Comparison of ENCODE assay signal across 33 cellular contexts in genomic region chr10:21393941-21394340, GRCh38.
"Had no signal": no experiment of that assay in that cellular context is flagged by ENCODE, and none has a peak within 500 bp of the region (broad histone marks: within the 10 kb centered on the region; RNA-seq: fewer than 3 reads in every experiment).

No MANE protein-coding gene starts in this region.

- ATAC-seq: activated CD4-positive, CD25-positive, alpha-beta regulatory T cell treated with anti-CD3 and anti-CD28 coated beads, Interleukin-2, amount 50 U/mL, for 24 hours; activated CD8-positive, alpha-beta T cell treated with anti-CD3 and anti-CD28 coated beads for 36 hours; activated T-cell treated with anti-CD3 and anti-CD28 coated beads, Interleukin-2, amount 50 U/mL, for 4 hours; activated T-helper 17 cell treated with anti-CD3 and anti-CD28 coated beads, Interleukin-2, amount 50 U/mL, for 72 hours; gastroesophageal sphincter; T-helper 17 cell had no signal

- H3K27me3 Mint-ChIP-seq: activated CD8-positive, alpha-beta T cell treated with anti-CD3 and anti-CD28 coated beads for 36 hours had no signal

- H3K4me3 Mint-ChIP-seq: activated B cell treated with CpG ODN at 0.5 μM for 24 hours; activated CD8-positive, alpha-beta T cell treated with anti-CD3 and anti-CD28 coated beads for 36 hours; activated naive CD8-positive, alpha-beta T cell; activated T-cell treated with anti-CD3 and anti-CD28 coated beads, Interleukin-2, amount 50 U/mL, for 4 hours; activated T-helper 17 cell treated with anti-CD3 and anti-CD28 coated beads, Interleukin-2, amount 50 U/mL, for 72 hours; central memory CD8-positive, alpha-beta T cell; T-helper 17 cell; T-helper 2 cell treated with Interferon-gamma antibody and Interleukin-4, amounts not matched to agents 5 μg/mL and 100 μg/mL, for 36 hours had no signal

- H3K4me1 Mint-ChIP-seq: activated B cell treated with CpG ODN at 0.5 μM for 24 hours; activated T-helper 17 cell treated with anti-CD3 and anti-CD28 coated beads, Interleukin-2, amount 50 U/mL, for 72 hours; central memory CD8-positive, alpha-beta T cell; T-helper 17 cell had no signal

- DNase-seq: activated B cell treated with CpG ODN at 0.5 μM for 24 hours; activated CD4-positive, alpha-beta T cell treated with anti-CD3 and anti-CD28 coated beads for 48 hours; activated CD4-positive, alpha-beta T cell treated with anti-CD3 and anti-CD28 coated beads, Interleukin-2, amount 50 U/mL, for 1 hour; activated CD4-positive, alpha-beta T cell treated with anti-CD3 and anti-CD28 coated beads, Interleukin-2, amount 50 U/mL, for 48 hours; activated CD8-positive, alpha-beta memory T cell treated with anti-CD3 and anti-CD28 coated beads for 24 hours; activated CD8-positive, alpha-beta T cell treated with anti-CD3 and anti-CD28 coated beads for 36 hours; activated effector memory CD4-positive, alpha-beta T cell treated with Interleukin-2 at 50 U/mL for 16 hours; activated gamma-delta T cell treated with Interleukin-2 at 50 U/mL for 16 hours; activated naive CD4-positive, alpha-beta T cell treated with anti-CD3 and anti-CD28 coated beads, Interleukin-2, amount 50 U/mL, for 16 hours; activated naive CD4-positive, alpha-beta T cell treated with Interleukin-2 at 50 U/mL for 16 hours; activated T-cell treated with anti-CD3 and anti-CD28 coated beads, Interleukin-2, amount 50 U/mL, for 4 hours; amniotic stem cell; anterior cingulate cortex; brain microvascular endothelial cell; effector CD8-positive, alpha-beta T cell; esophagus squamous epithelium; foreskin melanocyte; T-helper 1 cell; T-helper 17 cell; T1000; WERI-Rb-1 had no signal

- H3K27ac ChIP-seq: brain microvascular endothelial cell, coronary artery, epithelial cell of prostate, esophagus squamous epithelium, gastroesophageal sphincter, WERI-Rb-1 had no signal

- FAIRE-seq: astrocyte, bronchial epithelial cell, endometrium, endothelial cell of umbilical vein had no signal

- H3K27me3 ChIP-seq: brain microvascular endothelial cell, esophagus squamous epithelium, gastroesophageal sphincter had no signal

- H3K27ac Mint-ChIP-seq: activated B cell treated with CpG ODN at 0.5 μM for 24 hours; activated CD8-positive, alpha-beta T cell treated with anti-CD3 and anti-CD28 coated beads for 36 hours; activated naive CD8-positive, alpha-beta T cell; activated T-helper 17 cell treated with anti-CD3 and anti-CD28 coated beads, Interleukin-2, amount 50 U/mL, for 72 hours; T-helper 17 cell; T-helper 2 cell treated with Interferon-gamma antibody and Interleukin-4, amounts not matched to agents 5 μg/mL and 100 μg/mL, for 36 hours had no signal

- H3K4me3 ChIP-seq: coronary artery, esophagus squamous epithelium, gastroesophageal sphincter had no signal

- H3K9me3 Mint-ChIP-seq: activated B cell treated with CpG ODN at 0.5 μM for 24 hours; activated T-helper 17 cell treated with anti-CD3 and anti-CD28 coated beads, Interleukin-2, amount 50 U/mL, for 72 hours; central memory CD8-positive, alpha-beta T cell had no signal

- H3K9me3 ChIP-seq: gastroesophageal sphincter had no signal

- H3K36me3 ChIP-seq: brain microvascular endothelial cell, esophagus squamous epithelium, gastroesophageal sphincter, WERI-Rb-1 had no signal
